ENCODE assay signal across 11 cellular contexts in the genomic region with DNA sequence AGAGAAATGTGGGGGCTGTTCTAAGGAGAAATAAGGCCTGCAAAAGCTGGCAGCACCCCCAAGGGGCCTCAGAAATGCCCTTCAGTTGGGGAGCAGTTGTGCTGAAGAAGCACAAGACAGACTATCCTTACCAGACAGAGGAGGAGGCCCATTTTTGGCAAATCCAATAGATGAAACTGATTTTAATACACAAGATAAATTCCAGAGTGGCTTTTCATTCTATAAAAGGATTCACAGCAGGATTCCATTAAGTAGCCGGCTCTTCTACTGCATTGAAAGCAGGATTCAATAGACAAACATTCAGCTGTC. TPM values are rescaled to one million over a fixed set of nuclear protein-coding genes. Genes with fewer than 3 reads are reported as not detected.
DNase-seq lines count a peak whose midpoint lies in the region; ATAC-seq, FAIRE-seq and TF ChIP-seq lines count a peak whose summit lies in the region.
"Had no signal": no experiment of that assay in that cellular context is flagged by ENCODE, and none has a peak within 500 bp of the region (broad histone marks: within the 10 kb centered on the region; RNA-seq: fewer than 3 reads in every experiment).

No MANE protein-coding gene starts in this region.

- no peaks in the 10 kb centered on the region for H3F3A ChIP-seq in neural cell (ENCODE audit: insufficient read depth, low read length, poor library complexity, severe bottlenecking)

- DNase-seq in CD14-positive monocyte (ENCODE audit: low spot score), result no peak
- DNase-seq in stimulated activated CD4-positive, alpha-beta T cell treated with anti-CD3 and anti-CD28 coated beads, Interleukin-2, amount 100 ng/mL, for 24 hours, result no peak
- no peak for DNase-seq in pancreas
- DNase-seq: activated CD4-positive, CD25-positive, alpha-beta regulatory T cell had no signal

- H3K27ac ChIP-seq in neural cell (ENCODE audit: low read length), result peak overlapping the region; percentile 73
- H3K27ac ChIP-seq in pancreas, result peak overlapping the region in 2 of 4 donors; percentile 50 to 54

- no peak for FAIRE-seq in pancreas (lab: Jason Lieb, UNC)
- FAIRE-seq: endometrium, G401.6 had no signal

- no peak overlapping the region for H3K4me2 ChIP-seq in neural cell (ENCODE audit: low read length)

- WGBS in pancreas, 2 donors, result 43 to 50% methylated on average over 1 of the region's 1 CpG

- peak overlapping the region; percentile 37 for H3K4me3 ChIP-seq in neural cell (ENCODE audit: low read length)
- no peak overlapping the region for H3K4me3 ChIP-seq in pancreas

- TF ChIP-seq EP300 in neural cell (conservative IDR thresholded peaks at IDR 0.05; ENCODE audit: poor library complexity, severe bottlenecking), result no peak

- H3K27ac Mint-ChIP-seq in CD14-positive monocyte (peak overlapping the region; percentile 99 to 100 (median 99)), IgD-negative memory B cell (peak overlapping the region; percentile 93 to 100 (median 99)), brain (peak overlapping the region in 4 of 5 experiments; percentile 77 to 94 (median 94))

- no peaks in the 10 kb centered on the region for H3K9me2 ChIP-seq in neural cell (ENCODE audit: insufficient read depth, low read length)

- peak overlapping the region; percentile 42 for H3K9ac ChIP-seq in neural cell (ENCODE audit: low read length)

- intact Hi-C loops in CD14-positive monocyte (cut with micrococcal nuclease), result no loop called here
- intact Hi-C loops in pancreas (cut with DNase I), result no loop called here

- no peaks in the 10 kb centered on the region for H3K4me1 ChIP-seq in pancreas

- H3K36me3 Mint-ChIP-seq in CD14-positive monocyte, result peaks cover 4 to 8% of the 10 kb centered on the region in 2 donors
- peaks cover 8% of the 10 kb centered on the region for H3K36me3 Mint-ChIP-seq in IgD-negative memory B cell
- peaks cover 8% of the 10 kb centered on the region for H3K36me3 Mint-ChIP-seq in brain

- H3K27me3 Mint-ChIP-seq in CD14-positive monocyte (ENCODE audit: low read depth in 3 of 3), result peaks cover 0 to 6% (median 0%) of the 10 kb centered on the region in 3 donors
- H3K27me3 Mint-ChIP-seq in IgD-negative memory B cell, result no peaks in the 10 kb centered on the region
- H3K27me3 Mint-ChIP-seq in brain, result peaks cover 2% of the 10 kb centered on the region

- H3K27me3 ChIP-seq in neural cell (ENCODE audit: insufficient read depth, low read depth, low read length) (no peaks in the 10 kb centered on the region), pancreas (no peaks in the 10 kb centered on the region)

- peaks cover 67% of the 10 kb centered on the region for H3K4me1 Mint-ChIP-seq in CD14-positive monocyte
- H3K4me1 Mint-ChIP-seq in IgD-negative memory B cell, result peaks cover 58 to 71% (median 68%) of the 10 kb centered on the region in 3 donors
- H3K4me1 Mint-ChIP-seq in brain, result peaks cover 36% of the 10 kb centered on the region

- no peak for TF ChIP-seq RAD21 in neural cell (conservative IDR thresholded peaks at IDR 0.05)

- H3K9me3 ChIP-seq in neural cell (ENCODE audit: low read length) (no peaks in the 10 kb centered on the region), pancreas (no peaks in the 10 kb centered on the region)

- no peak for ATAC-seq in HG03159 (IDR thresholded peaks at IDR 0.05; ENCODE audit: unreplicated experiment)
- ATAC-seq in HG02840 (IDR thresholded peaks at IDR 0.05; ENCODE audit: low FRiP score, unreplicated experiment), result no peak
- ATAC-seq in pancreas, result no peak

- H3K9me3 Mint-ChIP-seq in CD14-positive monocyte (peaks cover 0 to 3% (median 0%) of the 10 kb centered on the region in 7 donors), IgD-negative memory B cell (no peaks in the 10 kb centered on the region), brain (peaks cover 0 to 16% (median 0%) of the 10 kb centered on the region in 5 experiments)

- no peaks in the 10 kb centered on the region for H4K20me1 ChIP-seq in neural cell (ENCODE audit: insufficient read depth)

- H3K4me3 Mint-ChIP-seq in CD14-positive monocyte (peak overlapping the region; percentile 47 to 67), IgD-negative memory B cell (peak overlapping the region; percentile 83 to 100 (median 95)), brain (peak overlapping the region in 1 of 5 experiments; percentile 5)

- TF ChIP-seq CTCF in CD14-positive monocyte (IDR thresholded peaks at IDR 0.05) (no peak), brain (conservative IDR thresholded peaks at IDR 0.05) (no peak), neural cell (IDR thresholded peaks at IDR 0.05; ENCODE audit: poor library complexity, severe bottlenecking) (no peak), pancreas (IDR thresholded peaks at IDR 0.05) (no peak)

- H3K36me3 ChIP-seq in neural cell (ENCODE audit: insufficient read depth, low read length) (no peaks in the 10 kb centered on the region), pancreas (no peaks in the 10 kb centered on the region)

- peaks cover 24% of the 10 kb centered on the region for H3K79me2 ChIP-seq in neural cell (replicated peaks; ENCODE audit: insufficient read depth, low read length)

- no peak overlapping the region for H2AFZ ChIP-seq in neural cell (ENCODE audit: low read depth, low read length)

TF ChIP-seq in neural cell, 6 proteins besides CTCF, POLR2A, EP300 and RAD21:
- TF ChIP-seq EZH2 (IDR thresholded peaks at IDR 0.05; ENCODE audit: borderline replicate concordance, insufficient read depth, low read length, poor library complexity, severe bottlenecking) (no peak), POLR2AphosphoS5 (IDR thresholded peaks at IDR 0.05) (no peak), REST (IDR thresholded peaks at IDR 0.05; ENCODE audit: borderline replicate concordance) (peak; percentile 41), TAF1 (IDR thresholded peaks at IDR 0.05; ENCODE audit: low read depth) (no peak), SMC3 (conservative IDR thresholded peaks at IDR 0.05; ENCODE audit: poor library complexity) (no peak), MXI1 (conservative IDR thresholded peaks at IDR 0.05; ENCODE audit: poor library complexity, severe bottlenecking) (no peak)

RNA-seq across cellular contexts. Expression of gene SEPTIN6, which starts 8.1 kb away (rescaled TPM):
- 10 to 100 TPM; 21.8 to 31.1 TPM for polyA plus RNA-seq in CD14-positive monocyte
- 241 TPM for polyA plus RNA-seq in IgD-negative memory B cell
- polyA plus RNA-seq in brain (ENCODE audit: insufficient read depth, low read depth, low replicate concordance), result 24.0 TPM
- polyA plus RNA-seq in neural cell, result 153 and 155 TPM in 2 replicates
- polyA minus RNA-seq in neural cell, result 141 and 156 TPM in 2 replicates
- total RNA-seq in pancreas, result 10 to 100 TPM in 1 of 6 donors, 1 to 10 TPM in 5; 1.5 to 10.2 (median 3.8) TPM
- 1 to 10 TPM; 2.4 to 4.3 TPM for polyA plus RNA-seq in pancreas
